ENCODE assay signal across 20 cellular contexts in genomic region chr3:135143474-135143873, GRCh38.
DNase-seq lines count a peak whose midpoint lies in the region; ATAC-seq, FAIRE-seq and TF ChIP-seq lines count a peak whose summit lies in the region.
"Had no signal": no experiment of that assay in that cellular context is flagged by ENCODE, and none has a peak within 500 bp of the region (broad histone marks: within the 10 kb centered on the region; RNA-seq: fewer than 3 reads in every experiment).

No MANE protein-coding gene starts in this region.

- TF ChIP-seq EP300 in HepG2 (IDR thresholded peaks at IDR 0.05; ENCODE audit: low read depth in 2 of 2, low read length in 2 of 2) (no peak), HepG2 (CRISPR knock-in tag; IDR thresholded peaks at IDR 0.05; ENCODE audit: borderline replicate concordance) (no peak)

- no peaks in the 10 kb centered on the region for H4K20me1 ChIP-seq in HepG2 (ENCODE audit: insufficient read depth, low read length)

- H2AFZ ChIP-seq in HepG2 (ENCODE audit: low read length): no peak overlapping the region

- FAIRE-seq in HepG2 (lab: Jason Lieb, UNC): no peak
- FAIRE-seq: A204.1, G401.6, GM12892, H54 had no signal

- H3K9me3 ChIP-seq in liver (ENCODE audit: control insufficient read depth in 4 of 4, low read length in 3 of 4) (no peaks in the 10 kb centered on the region), HepG2 (ENCODE audit: low read length) (no peaks in the 10 kb centered on the region)
- H3K9me3 ChIP-seq: Caco-2, HAP-1 had no signal

- DNase-seq in HepG2 (ENCODE audit: low spot score) (no peak), COLO668 (lab: John Stamatoyannopoulos, UW; ENCODE audit: unreplicated experiment) (peak; percentile 6), left lobe of liver (ENCODE audit: low spot score) (peak; percentile 92), NCI-H526 treated with DMSO at 0.1 percent for 48 hours (lab: John Stamatoyannopoulos, UW) (no peak), DMS153 treated with DMSO at 0.1 percent for 48 hours (lab: John Stamatoyannopoulos, UW; ENCODE audit: unreplicated experiment) (no peak)
- DNase-seq: C1 segment of cervical spinal cord; Caco-2; CD4-positive, alpha-beta memory T cell; DMS153; DND-41; GOT3; HFFc6 had no signal

- WGBS in liver: 34% methylated on average over 2 of the region's 2 CpGs
- WGBS in HepG2 (ENCODE audit: low lambda C conversion rate): no CpG with 5 or more reads among the region's 2 CpGs

- CTCF ChIA-PET in HepG2 (lab: Yijun Ruan, JAX; ENCODE audit: low intra/inter-chr PET ratio, low total read pairs): no interaction called here

- no peak for ATAC-seq in HepG2
- ATAC-seq in left lobe of liver: peak; percentile 76
- no peak for ATAC-seq in HG03378 (IDR thresholded peaks at IDR 0.05; ENCODE audit: unreplicated experiment)

- H3K79me2 ChIP-seq in HepG2 (ENCODE audit: insufficient read depth, low read length): no peaks in the 10 kb centered on the region

- H3K36me3 ChIP-seq in liver (ENCODE audit: control insufficient read depth in 4 of 4, insufficient read depth in 3 of 4, low read depth in 1 of 4, low read length in 3 of 4): no peaks in the 10 kb centered on the region
- H3K36me3 ChIP-seq in HepG2 (replicated peaks in 1 of 2; ENCODE audit: control insufficient read depth in 1 of 2, insufficient read depth in 2 of 2, low read length in 2 of 2): no peaks in the 10 kb centered on the region
- H3K36me3 ChIP-seq: HAP-1 had no signal

- TF ChIP-seq RAD21 in liver (IDR thresholded peaks at IDR 0.05): peak; percentile 37 to 52
- TF ChIP-seq RAD21 in HepG2 (CRISPR knock-in tag; IDR thresholded peaks at IDR 0.05): no peak

- intact Hi-C loops in HepG2 (cut with micrococcal nuclease; ENCODE audit: unreplicated experiment): no loop called here

- H3K4me1 ChIP-seq in liver (ENCODE audit: control insufficient read depth in 4 of 4, insufficient read depth in 4 of 4, low read length in 3 of 4): peaks cover 20 to 77% (median 52%) of the 10 kb centered on the region in 4 donors
- no peaks in the 10 kb centered on the region for H3K4me1 ChIP-seq in HepG2 (ENCODE audit: insufficient read depth, low read length)
- H3K4me1 ChIP-seq: Caco-2, HAP-1 had no signal

- H3K27ac ChIP-seq in liver (ENCODE audit: low read depth in 1 of 2, low read length in 2 of 2) (peak overlapping the region; percentile 1 to 8), HepG2 (ENCODE audit: extremely low read length, insufficient read depth, low read length) (no peak overlapping the region)
- H3K27ac ChIP-seq: 22Rv1 had no signal

- POLR2A ChIA-PET in HepG2 (lab: Yijun Ruan, JAX): no interaction called here

- no TSS peak for BruUV-seq in HepG2 (replicated peaks; lab: Mats Ljungman, UMichigan)

- H3K27me3 ChIP-seq in liver (ENCODE audit: control insufficient read depth in 4 of 4, insufficient read depth in 4 of 4, low read length in 3 of 4) (no peaks in the 10 kb centered on the region), HepG2 (ENCODE audit: control insufficient read depth in 1 of 2, insufficient read depth in 2 of 2, low read length in 2 of 2) (no peaks in the 10 kb centered on the region)

- TF ChIP-seq CTCF in liver (IDR thresholded peaks at IDR 0.05; ENCODE audit: low read depth, low read length, missing input control) (no peak), HepG2 (CRISPR knock-in tag; IDR thresholded peaks at IDR 0.05) (no peak)

- H3K4me2 ChIP-seq in HepG2 (ENCODE audit: low read depth, low read length): no peak overlapping the region

- H3K9ac ChIP-seq in liver (ENCODE audit: low read depth in 1 of 2, low read length in 2 of 2) (no peak overlapping the region), HepG2 (ENCODE audit: insufficient read depth, low read depth, low read length) (no peak overlapping the region)

- no peak overlapping the region for H3K4me3 ChIP-seq in liver (ENCODE audit: low read depth in 1 of 3, low read length in 3 of 3)
- H3K4me3 ChIP-seq in HepG2 (replicated peaks in 1 of 3; ENCODE audit: insufficient read depth in 1 of 3, low read depth in 2 of 3, low read length in 3 of 3): no peak overlapping the region
- H3K4me3 ChIP-seq: HAP-1 had no signal

- in situ Hi-C loops in HepG2 (cut with HindIII; ENCODE audit: extremely low pct_ligation_motif_present, low pct_unique_long_range_greater_than_20kb): no loop called here

- TF ChIP-seq POLR2A in HepG2 (IDR thresholded peaks at IDR 0.05; ENCODE audit: insufficient read depth in 1 of 2, low read depth in 2 of 2, low read length in 2 of 2): no peak

TF ChIP-seq in liver, 16 proteins besides CTCF, POLR2A, EP300 and RAD21 (continues in another document):
- TF ChIP-seq RXRA (IDR thresholded peaks at IDR 0.05) (peak; percentile 61 to 79), JUND (IDR thresholded peaks at IDR 0.05) (peak in 1 of 2 donors; percentile 28), HNF4A (conservative IDR thresholded peaks at IDR 0.05) (peak; percentile 47 to 75)
- TF ChIP-seq, protein P1, sequence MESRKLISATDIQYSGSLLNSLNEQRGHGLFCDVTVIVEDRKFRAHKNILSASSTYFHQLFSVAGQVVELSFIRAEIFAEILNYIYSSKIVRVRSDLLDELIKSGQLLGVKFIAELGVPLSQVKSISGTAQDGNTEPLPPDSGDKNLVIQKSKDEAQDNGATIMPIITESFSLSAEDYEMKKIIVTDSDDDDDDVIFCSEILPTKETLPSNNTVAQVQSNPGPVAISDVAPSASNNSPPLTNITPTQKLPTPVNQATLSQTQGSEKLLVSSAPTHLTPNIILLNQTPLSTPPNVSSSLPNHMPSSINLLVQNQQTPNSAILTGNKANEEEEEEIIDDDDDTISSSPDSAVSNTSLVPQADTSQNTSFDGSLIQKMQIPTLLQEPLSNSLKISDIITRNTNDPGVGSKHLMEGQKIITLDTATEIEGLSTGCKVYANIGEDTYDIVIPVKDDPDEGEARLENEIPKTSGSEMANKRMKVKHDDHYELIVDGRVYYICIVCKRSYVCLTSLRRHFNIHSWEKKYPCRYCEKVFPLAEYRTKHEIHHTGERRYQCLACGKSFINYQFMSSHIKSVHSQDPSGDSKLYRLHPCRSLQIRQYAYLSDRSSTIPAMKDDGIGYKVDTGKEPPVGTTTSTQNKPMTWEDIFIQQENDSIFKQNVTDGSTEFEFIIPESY (IDR thresholded peaks at IDR 0.05): peak; percentile 37

TF ChIP-seq in HepG2, 621 proteins besides CTCF, POLR2A, EP300 and RAD21:
- TF ChIP-seq ATF3 (CRISPR knock-in tag; IDR thresholded peaks at IDR 0.05) (no peak), CHD2 (IDR thresholded peaks at IDR 0.05; ENCODE audit: low read depth, low read length) (no peak), IRF1 (CRISPR knock-in tag; IDR thresholded peaks at IDR 0.05; ENCODE audit: low read depth) (no peak)

Comparison
In these comparisons a context has a peak if more than half of its experiments do, and no peak if none do; other contexts are left out.
1. DNase-seq: peak in COLO668 (single experiment) and left lobe of liver (single experiment); none in HepG2 (single experiment), NCI-H526 treated with DMSO at 0.1 percent for 48 hours (single experiment) and DMS153 treated with DMSO at 0.1 percent for 48 hours (single experiment).